ENCODE assay signal across 27 cellular contexts in genomic region chr3:182620715-182621434, GRCh38.
"Had no signal": no experiment of that assay in that cellular context is flagged by ENCODE, and none has a peak within 500 bp of the region (broad histone marks: within the 10 kb centered on the region; RNA-seq: fewer than 3 reads in every experiment).

No MANE protein-coding gene starts in this region.

- H3K27ac ChIP-seq: colonic mucosa, epithelial cell of prostate, left lung, pancreas, psoas muscle, right atrium auricular region, testis, transverse colon had no signal

- H3K9me3 Mint-ChIP-seq: activated T-cell treated with anti-CD3 and anti-CD28 coated beads, Interleukin-2, amount 50 U/mL, for 72 hours; immature natural killer cell; T-helper 2 cell treated with Interferon-gamma antibody and Interleukin-4, amounts not matched to agents 5 μg/mL and 100 μg/mL, for 36 hours had no signal

- H3K36me3 Mint-ChIP-seq: activated CD8-positive, alpha-beta memory T cell treated with anti-CD3 and anti-CD28 coated beads, Interleukin-2, amount 10 ng/mL, durations not matched to agents 7 days and 5 days; activated naive CD8-positive, alpha-beta T cell; immature natural killer cell had no signal

- H3K27ac Mint-ChIP-seq: activated CD4-positive, alpha-beta T cell treated with anti-CD3 and anti-CD28 coated beads for 36 hours; activated CD8-positive, alpha-beta memory T cell treated with anti-CD3 and anti-CD28 coated beads, Interleukin-2, amount 10 ng/mL, durations not matched to agents 7 days and 5 days; activated CD8-positive, alpha-beta T cell treated with anti-CD3 and anti-CD28 coated beads, Interleukin-2, amount 10 ng/mL, durations not matched to agents 7 days and 5 days; activated naive CD8-positive, alpha-beta T cell; activated T-cell treated with anti-CD3 and anti-CD28 coated beads, Interleukin-2, amount 50 U/mL, for 72 hours; immature natural killer cell; nephron progenitor cell; T-helper 2 cell treated with Interferon-gamma antibody and Interleukin-4, amounts not matched to agents 5 μg/mL and 100 μg/mL, for 36 hours had no signal

- H3K4me3 Mint-ChIP-seq: activated CD4-positive, alpha-beta T cell treated with anti-CD3 and anti-CD28 coated beads for 36 hours; activated CD8-positive, alpha-beta memory T cell treated with anti-CD3 and anti-CD28 coated beads, Interleukin-2, amount 10 ng/mL, durations not matched to agents 7 days and 5 days; activated CD8-positive, alpha-beta T cell treated with anti-CD3 and anti-CD28 coated beads, Interleukin-2, amount 10 ng/mL, durations not matched to agents 7 days and 5 days; activated naive CD8-positive, alpha-beta T cell; activated T-cell treated with anti-CD3 and anti-CD28 coated beads, Interleukin-2, amount 50 U/mL, for 72 hours; immature natural killer cell; nephron progenitor cell; T-helper 2 cell treated with Interferon-gamma antibody and Interleukin-4, amounts not matched to agents 5 μg/mL and 100 μg/mL, for 36 hours had no signal

- H3K4me1 Mint-ChIP-seq: activated CD4-positive, alpha-beta T cell treated with anti-CD3 and anti-CD28 coated beads for 36 hours; activated CD8-positive, alpha-beta memory T cell treated with anti-CD3 and anti-CD28 coated beads, Interleukin-2, amount 10 ng/mL, durations not matched to agents 7 days and 5 days; immature natural killer cell had no signal

- H3K27me3 ChIP-seq: colonic mucosa, pancreas, right atrium auricular region, testis, transverse colon had no signal

- H3K9me3 ChIP-seq: colonic mucosa, left lung, pancreas, psoas muscle, right atrium auricular region, testis had no signal

- H3K36me3 ChIP-seq: colonic mucosa, left lung, pancreas, right atrium auricular region, transverse colon had no signal

- H3K4me3 ChIP-seq: colonic mucosa, left lung, lung, pancreas, psoas muscle, right atrium auricular region, testis, transverse colon had no signal

- H3K4me1 ChIP-seq: colonic mucosa, left lung, pancreas, psoas muscle, right atrium auricular region, testis had no signal

- DNase-seq: activated CD4-positive, alpha-beta T cell treated with anti-CD3 and anti-CD28 coated beads for 36 hours; activated CD4-positive, CD25-positive, alpha-beta regulatory T cell; activated CD8-positive, alpha-beta memory T cell treated with anti-CD3 and anti-CD28 coated beads, Interleukin-2, amount 10 ng/mL, durations not matched to agents 7 days and 5 days; activated CD8-positive, alpha-beta T cell treated with anti-CD3 and anti-CD28 coated beads, Interleukin-2, amount 10 ng/mL, durations not matched to agents 7 days and 5 days; activated naive CD4-positive, alpha-beta T cell treated with Interleukin-2 at 50 U/mL for 16 hours; activated T-cell treated with anti-CD3 and anti-CD28 coated beads, Interleukin-2, amount 50 U/mL, for 72 hours; anterior cingulate cortex; colonic mucosa; effector CD8-positive, alpha-beta T cell; head of caudate nucleus; hippocampal formation; immature natural killer cell; left lung; nephron progenitor cell; nucleus accumbens; pancreas; psoas muscle; stimulated activated CD4-positive, alpha-beta T cell treated with anti-CD3 and anti-CD28 coated beads, Interleukin-15, amount 100 ng/mL, for 24 hours; stimulated activated naive CD8-positive, alpha-beta T cell treated with anti-CD3 and anti-CD28 coated beads, Interleukin-15, Interleukin-2, amounts not matched to agents 100 U/mL and 50 U/mL, for 24 hours; T-helper 1 cell; testis; transverse colon had no signal
